ENCODE assay signal across 23 cellular contexts in genomic region chr13:98731925-98732324, GRCh38. TPM values are rescaled to one million over a fixed set of nuclear protein-coding genes. Genes with fewer than 3 reads are reported as not detected.
DNase-seq lines count a peak whose midpoint lies in the region; ATAC-seq, FAIRE-seq and TF ChIP-seq lines count a peak whose summit lies in the region.
"Had no signal": no experiment of that assay in that cellular context is flagged by ENCODE, and none has a peak within 500 bp of the region (broad histone marks: within the 10 kb centered on the region; RNA-seq: fewer than 3 reads in every experiment).

No MANE protein-coding gene starts in this region.

- intact Hi-C loops in HepG2 (cut with micrococcal nuclease; ENCODE audit: unreplicated experiment), result no loop called here
- intact Hi-C loops in right lobe of liver (cut with DNase I), result no loop called here
- intact Hi-C loops in left lung (cut with DNase I), result no loop called here

- whole genome bisulfite sequencing in HepG2 (ENCODE audit: low lambda C conversion rate), result 24% methylated on average over 3 of the region's 3 CpGs
- 31% methylated on average over 2 of the region's 3 CpGs for WGBS in right lobe of liver (ENCODE audit: insufficient coverage, low coverage, low lambda C conversion rate, missing lambda C conversion rate)

- TF ChIP-seq POLR2A in HepG2 (IDR thresholded peaks at IDR 0.05; ENCODE audit: insufficient read depth in 1 of 2, low read depth in 2 of 2, low read length in 2 of 2) (no peak), right lobe of liver (IDR thresholded peaks at IDR 0.05) (no peak)

- no peak for TF ChIP-seq CTCF in HepG2 (CRISPR knock-in tag; IDR thresholded peaks at IDR 0.05)
- no peak for TF ChIP-seq CTCF in right lobe of liver (IDR thresholded peaks at IDR 0.05)
- no peak for TF ChIP-seq CTCF in left lung (IDR thresholded peaks at IDR 0.05)

- TF ChIP-seq RAD21 in HepG2 (CRISPR knock-in tag; IDR thresholded peaks at IDR 0.05), result no peak

- ATAC-seq in HepG2, result no peak
- no peak for ATAC-seq in right lobe of liver
- peak; percentile 45 for ATAC-seq in left lung
- ATAC-seq in GM21723 (IDR thresholded peaks at IDR 0.05; ENCODE audit: unreplicated experiment), result no peak
- ATAC-seq: Panc1 had no signal

- no TSS peak for BruUV-seq in HepG2 (replicated peaks; lab: Mats Ljungman, UMichigan)

- in situ Hi-C loops in HepG2 (cut with HindIII; ENCODE audit: extremely low pct_ligation_motif_present, low pct_unique_long_range_greater_than_20kb), result no loop called here

- H3K4me1 ChIP-seq in HepG2 (ENCODE audit: insufficient read depth, low read length) (no peaks in the 10 kb centered on the region), right lobe of liver (no peaks in the 10 kb centered on the region), left lung (no peaks in the 10 kb centered on the region)
- H3K4me1 ChIP-seq: SJCRH30 had no signal

- no peaks in the 10 kb centered on the region for H3K79me2 ChIP-seq in HepG2 (ENCODE audit: insufficient read depth, low read length)

- POLR2A ChIA-PET in HepG2 (lab: Yijun Ruan, JAX), result no interaction called here

- no peak overlapping the region for H3K4me2 ChIP-seq in HepG2 (ENCODE audit: low read depth, low read length)

- no peak overlapping the region for H2AFZ ChIP-seq in HepG2 (ENCODE audit: low read length)

- no peak overlapping the region for H3K9ac ChIP-seq in HepG2 (ENCODE audit: insufficient read depth, low read depth, low read length)

- CTCF ChIA-PET in HepG2 (lab: Yijun Ruan, JAX; ENCODE audit: low intra/inter-chr PET ratio, low total read pairs), result no interaction called here

- no peak for TF ChIP-seq EP300 in HepG2 (IDR thresholded peaks at IDR 0.05; ENCODE audit: low read depth in 2 of 2, low read length in 2 of 2)
- TF ChIP-seq EP300 in HepG2 (CRISPR knock-in tag; IDR thresholded peaks at IDR 0.05; ENCODE audit: borderline replicate concordance), result no peak

- no peak for FAIRE-seq in HepG2 (lab: Jason Lieb, UNC)
- FAIRE-seq: GM18507, H1, HTR-8/SVneo had no signal

- H3K27me3 ChIP-seq in HepG2 (ENCODE audit: control insufficient read depth in 1 of 2, insufficient read depth in 2 of 2, low read length in 2 of 2) (no peaks in the 10 kb centered on the region), right lobe of liver (no peaks in the 10 kb centered on the region), left lung (no peaks in the 10 kb centered on the region)
- H3K27me3 ChIP-seq: SJCRH30 had no signal

- DNase-seq in HepG2 (ENCODE audit: low spot score) (no peak), right lobe of liver (no peak), amniotic epithelial cell (ENCODE audit: low read depth) (peak; percentile 46), left lung (no peak), NCI-H187 (lab: John Stamatoyannopoulos, UW) (no peak), NCI-H2227 treated with DMSO at 0.1 percent for 48 hours (lab: John Stamatoyannopoulos, UW) (no peak)
- DNase-seq: GDM1, Kasumi-1, NCI-H187 treated with DMSO at 0.1 percent for 48 hours, NCI-H2107, NCI-H226, NCI-H524 treated with DMSO at 0.1 percent for 48 hours, NCI-H82, SJCRH30 had no signal

- H3K36me3 ChIP-seq in HepG2 (replicated peaks in 1 of 2; ENCODE audit: control insufficient read depth in 1 of 2, insufficient read depth in 2 of 2, low read length in 2 of 2) (no peaks in the 10 kb centered on the region), right lobe of liver (no peaks in the 10 kb centered on the region), left lung (no peaks in the 10 kb centered on the region)
- H3K36me3 ChIP-seq: SJCRH30 had no signal

- H3K9me3 ChIP-seq in HepG2 (ENCODE audit: low read length) (0 out of 2 replicates have a peak, but pooled peaks cover 4% of the 10 kb centered on the region), right lobe of liver (no peaks in the 10 kb centered on the region), left lung (peaks cover 0 to 2% of the 10 kb centered on the region in 2 donors)
- H3K9me3 ChIP-seq: SJCRH30 had no signal

- no peaks in the 10 kb centered on the region for H4K20me1 ChIP-seq in HepG2 (ENCODE audit: insufficient read depth, low read length)

- H3K4me3 ChIP-seq in HepG2 (replicated peaks in 1 of 3; ENCODE audit: insufficient read depth in 1 of 3, low read depth in 2 of 3, low read length in 3 of 3), result no peak overlapping the region
- H3K4me3 ChIP-seq in right lobe of liver, result no peak overlapping the region
- H3K4me3 ChIP-seq in left lung, result no peak overlapping the region
- H3K4me3 ChIP-seq: SJCRH30 had no signal

- H3K27ac ChIP-seq in HepG2 (ENCODE audit: extremely low read length, insufficient read depth, low read length) (no peak overlapping the region), right lobe of liver (no peak overlapping the region), left lung (no peak overlapping the region)
- H3K27ac ChIP-seq: SJCRH30 had no signal

TF ChIP-seq in HepG2, 621 proteins besides CTCF, POLR2A, EP300 and RAD21:
- TF ChIP-seq DRAP1 (CRISPR knock-in tag; IDR thresholded peaks at IDR 0.05), result no peak
- TF ChIP-seq YEATS4 (CRISPR knock-in tag; IDR thresholded peaks at IDR 0.05; ENCODE audit: borderline replicate concordance), result no peak
- TF ChIP-seq SSRP1 (CRISPR knock-in tag; IDR thresholded peaks at IDR 0.05), result no peak
- 0 out of 2 replicates have a peak, but pooled peaks have one; percentile 12 for TF ChIP-seq MAFF (IDR thresholded peaks at IDR 0.05; ENCODE audit: low read depth, low read length)
- no peak for TF ChIP-seq ZNF333 (CRISPR knock-in tag; IDR thresholded peaks at IDR 0.05; ENCODE audit: borderline replicate concordance)
- no peak for TF ChIP-seq TAF15 (IDR thresholded peaks at IDR 0.05; ENCODE audit: low read depth, low read length, poor library complexity, severe bottlenecking)
- TF ChIP-seq ZNF451 (CRISPR knock-in tag; IDR thresholded peaks at IDR 0.05), result no peak
- peak; percentile 8 to 49; a peak in 2 of 4 replicates for TF ChIP-seq MAFK (conservative IDR thresholded peaks at IDR 0.05 in 1 of 2, IDR thresholded peaks at IDR 0.05 in 1 of 2; ENCODE audit: low read length in 2 of 2)

RNA-seq across cellular contexts. Expression of gene SLC15A1, which starts 20.5 kb away (rescaled TPM):
- 0.20 TPM in 2 replicates for total RNA-seq in HepG2 (2016; rRNA removed; fragmentation: Illumina TruSeq; extraction: Trizol)
- total RNA-seq in HepG2 (2016; cell fraction: cytosol; rRNA removed; fragmentation: Illumina TruSeq; extraction: Trizol; ENCODE audit: low read depth), result not detected in 2 replicates
- 0.11 and 0.19 TPM in 2 replicates for total RNA-seq in HepG2 (2016; cell fraction: insoluble cytoplasmic fraction; rRNA removed; fragmentation: Illumina TruSeq; extraction: Trizol)
- total RNA-seq in HepG2 (2016; cell fraction: membrane; rRNA removed; fragmentation: Illumina TruSeq; extraction: Trizol), result 0.15 and 0.17 TPM in 2 replicates
- 0.19 and 0.31 TPM in 2 replicates for total RNA-seq in HepG2 (2016; cell fraction: nucleus; rRNA removed; fragmentation: Illumina TruSeq; extraction: Trizol)
- polyA plus RNA-seq in HepG2 (2011; rRNA removed), result 0.17 and 0.20 TPM in 2 replicates
- 0.15 and 0.17 TPM in 2 replicates for polyA plus RNA-seq in HepG2 (2011; cell fraction: cytosol; rRNA removed)
- 0.27 and 0.61 TPM in 2 replicates for polyA plus RNA-seq in HepG2 (2011; cell fraction: nucleus; rRNA removed)
- 0.47 and 0.95 TPM in 2 replicates for polyA plus RNA-seq in HepG2 (2012)
- polyA plus RNA-seq in HepG2 (2016; cell fraction: cytosol; fragmentation: Illumina TruSeq; extraction: Trizol; ENCODE audit: low read depth), result 0.03 TPM in 1 of 2 replicates, not detected in the other
- polyA plus RNA-seq in HepG2 (2016; cell fraction: insoluble cytoplasmic fraction; fragmentation: Illumina TruSeq; extraction: Trizol; ENCODE audit: low read depth), result 0.08 and 0.12 TPM in 2 replicates
- 0.07 TPM in 2 replicates for polyA plus RNA-seq in HepG2 (2016; cell fraction: membrane; fragmentation: Illumina TruSeq; extraction: Trizol; ENCODE audit: low read depth)
- polyA plus RNA-seq in HepG2 (2016; cell fraction: nucleus; fragmentation: Illumina TruSeq; extraction: Trizol; ENCODE audit: insufficient read depth, low read depth), result 0.33 and 0.34 TPM in 2 replicates
- 0.50 TPM in 1 of 2 replicates, not detected in the other for polyA minus RNA-seq in HepG2 (2011; rRNA and poly(A)+ RNA removed; ENCODE audit: low replicate concordance)
- not detected in 2 replicates for polyA minus RNA-seq in HepG2 (2011; cell fraction: cytosol; rRNA and poly(A)+ RNA removed)
- 0.52 and 0.99 TPM in 2 replicates for polyA minus RNA-seq in HepG2 (2011; cell fraction: nucleus; rRNA and poly(A)+ RNA removed)
- 10 to 100 TPM; 13.5 to 26.8 (median 17.3) TPM for total RNA-seq in right lobe of liver
- not detected for total RNA-seq in left lung
- total RNA-seq: CD4-positive, CD25-positive, alpha-beta regulatory T cell; MCF 10A had no signal
- polyA plus RNA-seq: BJ; CD4-positive, CD25-positive, alpha-beta regulatory T cell; IgD-negative memory B cell had no signal

Comparison
In these comparisons a context has a peak if more than half of its experiments do, and no peak if none do; other contexts are left out.
1. RNA of gene SLC15A1, which starts 20.5 kb away (total RNA-seq): 13.5 to 26.8 TPM in right lobe of liver; 0.11 to 0.31 TPM in HepG2 and not detected in left lung; every median in the first group is over 10 times any median in the second.